21 cellular contexts compared by ENCODE assay signal in genomic region chr13:99221567-99222239, GRCh38. TPM values are rescaled to one million over a fixed set of nuclear protein-coding genes. Genes with fewer than 3 reads are reported as not detected.
DNase-seq lines count a peak whose midpoint lies in the region; ATAC-seq and TF ChIP-seq lines count a peak whose summit lies in the region.
"Had no signal": no experiment of that assay in that cellular context is flagged by ENCODE, and none has a peak within 500 bp of the region (broad histone marks: within the 10 kb centered on the region; RNA-seq: fewer than 3 reads in every experiment).

No MANE protein-coding gene starts in this region.

- H3K27ac Mint-ChIP-seq in activated CD4-positive, alpha-beta T cell treated with anti-CD3 and anti-CD28 coated beads, Interleukin-2, amount 10 ng/mL, durations not matched to agents 24 days and 14 days: no peak overlapping the region
- H3K27ac Mint-ChIP-seq in CD4-positive, CD25-positive, alpha-beta regulatory T cell: peak overlapping the region; percentile 52 to 61 (median 53)
- no peak overlapping the region for H3K27ac Mint-ChIP-seq in activated T-helper 1 cell treated with anti-CD3 and anti-CD28 coated beads, Interleukin-12 subunit alpha, Interleukin-12 subunit beta, Interleukin-2, Interleukin-4 antibody, amounts not matched to agents 30 ng/mL and 10 ng/mL and 1 ng/mL, durations not matched to agents 14 hours and 24 hours and 36 hours
- H3K27ac Mint-ChIP-seq in natural killer cell: peak overlapping the region; percentile 81 to 89
- H3K27ac Mint-ChIP-seq in stimulated activated memory B cell treated with anti-CD40 and anti-IgM and Interleukin-4, amounts not matched to agents 10 μg/mL and 1 μg/mL and 100 μg/mL, for 72 hours: no peak overlapping the region
- H3K27ac Mint-ChIP-seq: GM23338, neural progenitor cell had no signal

- no peak overlapping the region for H3K27ac ChIP-seq in CD4-positive, CD25-positive, alpha-beta regulatory T cell (ENCODE audit: insufficient read depth, low read length, poor library complexity, severe bottlenecking)
- H3K27ac ChIP-seq: C4-2B, neural progenitor cell, prostate gland, thyroid gland had no signal

- no peaks in the 10 kb centered on the region for H3K9me3 Mint-ChIP-seq in activated CD4-positive, alpha-beta T cell treated with anti-CD3 and anti-CD28 coated beads, Interleukin-2, amount 10 ng/mL, durations not matched to agents 24 days and 14 days
- H3K9me3 Mint-ChIP-seq in CD4-positive, CD25-positive, alpha-beta regulatory T cell: no peaks in the 10 kb centered on the region
- H3K9me3 Mint-ChIP-seq in activated T-helper 1 cell treated with anti-CD3 and anti-CD28 coated beads, Interleukin-12 subunit alpha, Interleukin-12 subunit beta, Interleukin-2, Interleukin-4 antibody, amounts not matched to agents 30 ng/mL and 10 ng/mL and 1 ng/mL, durations not matched to agents 14 hours and 24 hours and 36 hours: peaks cover 11% of the 10 kb centered on the region
- H3K9me3 Mint-ChIP-seq in natural killer cell: no peaks in the 10 kb centered on the region
- H3K9me3 Mint-ChIP-seq in stimulated activated memory B cell treated with anti-CD40 and anti-IgM and Interleukin-4, amounts not matched to agents 10 μg/mL and 1 μg/mL and 100 μg/mL, for 72 hours: peaks cover 9% of the 10 kb centered on the region
- H3K9me3 Mint-ChIP-seq: GM23338 had no signal

- ATAC-seq in CD4-positive, CD25-positive, alpha-beta regulatory T cell (ENCODE audit: low read depth in 2 of 2): no peak
- ATAC-seq in natural killer cell: no peak
- ATAC-seq in stimulated activated memory B cell treated with anti-CD40 and anti-IgM and Interleukin-4, amounts not matched to agents 10 μg/mL and 1 μg/mL and 100 μg/mL, for 72 hours: no peak
- ATAC-seq: GM23338 had no signal

- no peak for DNase-seq in activated CD4-positive, alpha-beta T cell treated with anti-CD3 and anti-CD28 coated beads, Interleukin-2, amount 10 ng/mL, durations not matched to agents 24 days and 14 days
- DNase-seq in activated CD4-positive, alpha-beta T cell treated with anti-CD3 and anti-CD28 coated beads for 1 hour: no peak
- no peak for DNase-seq in CD4-positive, CD25-positive, alpha-beta regulatory T cell
- DNase-seq in activated T-helper 1 cell treated with anti-CD3 and anti-CD28 coated beads, Interleukin-12 subunit alpha, Interleukin-12 subunit beta, Interleukin-2, Interleukin-4 antibody, amounts not matched to agents 30 ng/mL and 10 ng/mL and 1 ng/mL, durations not matched to agents 14 hours and 24 hours and 36 hours (ENCODE audit: low spot score): no peak
- DNase-seq in natural killer cell: no peak
- DNase-seq in NCI-H774 (lab: John Stamatoyannopoulos, UW): no peak
- no peak for DNase-seq in effector CD8-positive, alpha-beta T cell (lab: John Stamatoyannopoulos, UW)
- DNase-seq: activated CD4-positive, alpha-beta T cell treated with anti-CD3 and anti-CD28 coated beads, Interleukin-2, amount 50 U/mL, for 1 hour; activated effector memory CD4-positive, alpha-beta T cell treated with Interleukin-2 at 50 U/mL for 16 hours; DMS79 treated with DMSO at 0.1 percent for 48 hours; hypothalamus; kidney; mesenchymal stem cell; NCI-H146; thyroid gland had no signal

- no peaks in the 10 kb centered on the region for H3K9me3 ChIP-seq in CD4-positive, CD25-positive, alpha-beta regulatory T cell (ENCODE audit: control insufficient read depth in 2 of 2, low read length in 2 of 2)
- H3K9me3 ChIP-seq: prostate gland, thyroid gland had no signal

- no peaks in the 10 kb centered on the region for H3K27me3 ChIP-seq in CD4-positive, CD25-positive, alpha-beta regulatory T cell (ENCODE audit: control insufficient read depth, insufficient read depth, low read length)
- H3K27me3 ChIP-seq: neural progenitor cell, thyroid gland had no signal

- H3K4me1 Mint-ChIP-seq in activated CD4-positive, alpha-beta T cell treated with anti-CD3 and anti-CD28 coated beads, Interleukin-2, amount 10 ng/mL, durations not matched to agents 24 days and 14 days: peaks cover 77% of the 10 kb centered on the region
- H3K4me1 Mint-ChIP-seq in CD4-positive, CD25-positive, alpha-beta regulatory T cell: peaks cover 49 to 92% (median 80%) of the 10 kb centered on the region in 4 donors
- H3K4me1 Mint-ChIP-seq in activated T-helper 1 cell treated with anti-CD3 and anti-CD28 coated beads, Interleukin-12 subunit alpha, Interleukin-12 subunit beta, Interleukin-2, Interleukin-4 antibody, amounts not matched to agents 30 ng/mL and 10 ng/mL and 1 ng/mL, durations not matched to agents 14 hours and 24 hours and 36 hours (ENCODE audit: low read depth): peaks cover 94% of the 10 kb centered on the region
- peaks cover 93% of the 10 kb centered on the region in 2 donors for H3K4me1 Mint-ChIP-seq in natural killer cell
- peaks cover 83% of the 10 kb centered on the region for H3K4me1 Mint-ChIP-seq in stimulated activated memory B cell treated with anti-CD40 and anti-IgM and Interleukin-4, amounts not matched to agents 10 μg/mL and 1 μg/mL and 100 μg/mL, for 72 hours

- H3K4me3 ChIP-seq in CD4-positive, CD25-positive, alpha-beta regulatory T cell (ENCODE audit: low read depth, low read length): peak overlapping the region; percentile 22
- H3K4me3 ChIP-seq: GM23338, neural progenitor cell, prostate gland, thyroid gland had no signal

- no peak for TF ChIP-seq CTCF in natural killer cell (IDR thresholded peaks at IDR 0.05)

- peaks cover 72% of the 10 kb centered on the region for H3K4me1 ChIP-seq in CD4-positive, CD25-positive, alpha-beta regulatory T cell (ENCODE audit: control insufficient read depth, insufficient read depth, low read length, poor library complexity, severe bottlenecking)
- H3K4me1 ChIP-seq: prostate gland had no signal

- intact Hi-C loops in activated CD4-positive, alpha-beta T cell treated with anti-CD3 and anti-CD28 coated beads, Interleukin-2, amount 10 ng/mL, durations not matched to agents 24 days and 14 days (cut with micrococcal nuclease): no loop called here
- intact Hi-C loops in activated T-helper 1 cell treated with anti-CD3 and anti-CD28 coated beads, Interleukin-12 subunit alpha, Interleukin-12 subunit beta, Interleukin-2, Interleukin-4 antibody, amounts not matched to agents 30 ng/mL and 10 ng/mL and 1 ng/mL, durations not matched to agents 14 hours and 24 hours and 36 hours (cut with micrococcal nuclease): no loop called here
- intact Hi-C loops in natural killer cell (cut with micrococcal nuclease): no loop called here

- no peaks in the 10 kb centered on the region for H3K27me3 Mint-ChIP-seq in activated CD4-positive, alpha-beta T cell treated with anti-CD3 and anti-CD28 coated beads, Interleukin-2, amount 10 ng/mL, durations not matched to agents 24 days and 14 days
- no peaks in the 10 kb centered on the region for H3K27me3 Mint-ChIP-seq in CD4-positive, CD25-positive, alpha-beta regulatory T cell
- H3K27me3 Mint-ChIP-seq in activated T-helper 1 cell treated with anti-CD3 and anti-CD28 coated beads, Interleukin-12 subunit alpha, Interleukin-12 subunit beta, Interleukin-2, Interleukin-4 antibody, amounts not matched to agents 30 ng/mL and 10 ng/mL and 1 ng/mL, durations not matched to agents 14 hours and 24 hours and 36 hours (ENCODE audit: insufficient read depth): no peaks in the 10 kb centered on the region
- H3K27me3 Mint-ChIP-seq in natural killer cell (ENCODE audit: low read depth in 2 of 2): no peaks in the 10 kb centered on the region
- no peaks in the 10 kb centered on the region for H3K27me3 Mint-ChIP-seq in stimulated activated memory B cell treated with anti-CD40 and anti-IgM and Interleukin-4, amounts not matched to agents 10 μg/mL and 1 μg/mL and 100 μg/mL, for 72 hours

- H3K36me3 ChIP-seq in CD4-positive, CD25-positive, alpha-beta regulatory T cell (ENCODE audit: control insufficient read depth, insufficient read depth, low read length): peaks cover 4% of the 10 kb centered on the region
- H3K36me3 ChIP-seq: neural progenitor cell, prostate gland, thyroid gland had no signal

- peak overlapping the region; percentile 0 for H3K4me3 Mint-ChIP-seq in activated CD4-positive, alpha-beta T cell treated with anti-CD3 and anti-CD28 coated beads, Interleukin-2, amount 10 ng/mL, durations not matched to agents 24 days and 14 days
- peak overlapping the region in 3 of 4 donors; percentile 6 to 68 (median 22) for H3K4me3 Mint-ChIP-seq in CD4-positive, CD25-positive, alpha-beta regulatory T cell
- H3K4me3 Mint-ChIP-seq in activated T-helper 1 cell treated with anti-CD3 and anti-CD28 coated beads, Interleukin-12 subunit alpha, Interleukin-12 subunit beta, Interleukin-2, Interleukin-4 antibody, amounts not matched to agents 30 ng/mL and 10 ng/mL and 1 ng/mL, durations not matched to agents 14 hours and 24 hours and 36 hours: peak overlapping the region; percentile 3
- peak overlapping the region; percentile 60 for H3K4me3 Mint-ChIP-seq in natural killer cell
- H3K4me3 Mint-ChIP-seq in stimulated activated memory B cell treated with anti-CD40 and anti-IgM and Interleukin-4, amounts not matched to agents 10 μg/mL and 1 μg/mL and 100 μg/mL, for 72 hours: no peak overlapping the region
- H3K4me3 Mint-ChIP-seq: GM23338, neural progenitor cell had no signal

- peaks cover 38% of the 10 kb centered on the region for H3K36me3 Mint-ChIP-seq in activated CD4-positive, alpha-beta T cell treated with anti-CD3 and anti-CD28 coated beads, Interleukin-2, amount 10 ng/mL, durations not matched to agents 24 days and 14 days (ENCODE audit: low read depth)
- H3K36me3 Mint-ChIP-seq in CD4-positive, CD25-positive, alpha-beta regulatory T cell: peaks cover 37% of the 10 kb centered on the region
- peaks cover 35% of the 10 kb centered on the region for H3K36me3 Mint-ChIP-seq in activated T-helper 1 cell treated with anti-CD3 and anti-CD28 coated beads, Interleukin-12 subunit alpha, Interleukin-12 subunit beta, Interleukin-2, Interleukin-4 antibody, amounts not matched to agents 30 ng/mL and 10 ng/mL and 1 ng/mL, durations not matched to agents 14 hours and 24 hours and 36 hours (ENCODE audit: low read depth)
- H3K36me3 Mint-ChIP-seq in natural killer cell: no peaks in the 10 kb centered on the region
- H3K36me3 Mint-ChIP-seq in stimulated activated memory B cell treated with anti-CD40 and anti-IgM and Interleukin-4, amounts not matched to agents 10 μg/mL and 1 μg/mL and 100 μg/mL, for 72 hours: peaks cover 33% of the 10 kb centered on the region

RNA-seq across cellular contexts. Expression of gene UBAC2, which starts 21.0 kb away (rescaled TPM):
- total RNA-seq in activated CD4-positive, alpha-beta T cell treated with anti-CD3 and anti-CD28 coated beads, Interleukin-2, amount 10 ng/mL, durations not matched to agents 24 days and 14 days: 52.6 and 52.8 TPM in 2 replicates
- 62.8 TPM for total RNA-seq in CD4-positive, CD25-positive, alpha-beta regulatory T cell
- polyA plus RNA-seq in CD4-positive, CD25-positive, alpha-beta regulatory T cell: 100 to 1,000 TPM; 101 to 122 (median 105) TPM
- total RNA-seq in activated T-helper 1 cell treated with anti-CD3 and anti-CD28 coated beads, Interleukin-12 subunit alpha, Interleukin-12 subunit beta, Interleukin-2, Interleukin-4 antibody, amounts not matched to agents 30 ng/mL and 10 ng/mL and 1 ng/mL, durations not matched to agents 14 hours and 24 hours and 36 hours: 52.1 and 56.3 TPM in 2 replicates
- 10 to 100 TPM; 50.6 to 59.1 (median 56.4) TPM for total RNA-seq in natural killer cell

RNA-seq across cellular contexts. Expression of gene GPR18, which starts 36.5 kb away (rescaled TPM):
- 5.9 and 6.3 TPM in 2 replicates for total RNA-seq in activated CD4-positive, alpha-beta T cell treated with anti-CD3 and anti-CD28 coated beads, Interleukin-2, amount 10 ng/mL, durations not matched to agents 24 days and 14 days
- total RNA-seq in CD4-positive, CD25-positive, alpha-beta regulatory T cell: 8.6 TPM
- polyA plus RNA-seq in CD4-positive, CD25-positive, alpha-beta regulatory T cell: 10 to 100 TPM in 2 of 4 donors, 1 to 10 TPM in 2; 6.1 to 22.6 (median 10.5) TPM
- total RNA-seq in activated T-helper 1 cell treated with anti-CD3 and anti-CD28 coated beads, Interleukin-12 subunit alpha, Interleukin-12 subunit beta, Interleukin-2, Interleukin-4 antibody, amounts not matched to agents 30 ng/mL and 10 ng/mL and 1 ng/mL, durations not matched to agents 14 hours and 24 hours and 36 hours: 12.0 and 15.9 TPM in 2 replicates
- total RNA-seq in natural killer cell: 10 to 100 TPM; 11.4 to 41.7 (median 25.5) TPM
- total RNA-seq: GM23338, M059J had no signal

Comparison
In these comparisons a context has a peak if more than half of its experiments do, and no peak if none do; other contexts are left out.
1. H3K27ac Mint-ChIP-seq: peak in CD4-positive, CD25-positive, alpha-beta regulatory T cell (3 of 3) and natural killer cell (2 of 2); none in activated CD4-positive, alpha-beta T cell treated with anti-CD3 and anti-CD28 coated beads, Interleukin-2, amount 10 ng/mL, durations not matched to agents 24 days and 14 days (single experiment), activated T-helper 1 cell treated with anti-CD3 and anti-CD28 coated beads, Interleukin-12 subunit alpha, Interleukin-12 subunit beta, Interleukin-2, Interleukin-4 antibody, amounts not matched to agents 30 ng/mL and 10 ng/mL and 1 ng/mL, durations not matched to agents 14 hours and 24 hours and 36 hours (single experiment) and stimulated activated memory B cell treated with anti-CD40 and anti-IgM and Interleukin-4, amounts not matched to agents 10 μg/mL and 1 μg/mL and 100 μg/mL, for 72 hours (single experiment).